18 cellular contexts compared by ENCODE assay signal in the genomic region with DNA sequence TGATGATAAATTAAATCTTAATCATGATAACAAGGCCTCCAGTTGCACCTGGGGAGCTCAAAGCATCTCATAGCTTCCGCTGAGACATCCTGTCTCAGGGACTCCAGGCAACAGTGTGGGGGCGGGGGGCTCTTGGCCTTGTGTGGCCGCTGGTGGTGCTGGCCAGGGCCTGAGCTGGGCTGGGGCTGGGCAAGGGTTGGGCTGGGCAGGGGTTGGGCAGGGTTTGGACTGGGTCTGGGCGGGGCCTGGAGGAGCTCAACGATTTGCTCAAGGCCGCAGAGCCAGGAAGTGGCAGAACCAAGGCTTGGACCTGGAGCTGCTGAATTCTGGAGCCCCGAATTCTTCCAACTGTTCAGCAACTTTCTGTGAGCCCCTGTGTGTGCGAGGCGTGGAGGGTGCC. TPM values are rescaled to one million over a fixed set of nuclear protein-coding genes. Genes with fewer than 3 reads are reported as not detected.
DNase-seq lines count a peak whose midpoint lies in the region; ATAC-seq and TF ChIP-seq lines count a peak whose summit lies in the region.
"Had no signal": no experiment of that assay in that cellular context is flagged by ENCODE, and none has a peak within 500 bp of the region (broad histone marks: within the 10 kb centered on the region; RNA-seq: fewer than 3 reads in every experiment).

No MANE protein-coding gene starts in this region.

- H3K36me3 ChIP-seq in BLaER1 (no peaks in the 10 kb centered on the region), GM23338 (ENCODE audit: insufficient read depth) (no peaks in the 10 kb centered on the region), WERI-Rb-1 (no peaks in the 10 kb centered on the region)

- H3K4me1 Mint-ChIP-seq in GM23338 (peaks cover 14% of the 10 kb centered on the region), mesothelial cell of epicardium (peaks cover 11% of the 10 kb centered on the region)

- no peaks in the 10 kb centered on the region for H3K79me2 ChIP-seq in GM23338 (replicated peaks; ENCODE audit: insufficient read depth)

- H3K27ac Mint-ChIP-seq in GM23338, result no peak overlapping the region
- no peak overlapping the region for H3K27ac Mint-ChIP-seq in mesothelial cell of epicardium

- TF ChIP-seq CTCF in GM23338 (conservative IDR thresholded peaks at IDR 0.05; ENCODE audit: low read depth in 2 of 2) (no peak), WERI-Rb-1 (IDR thresholded peaks at IDR 0.05; ENCODE audit: low read depth, low read length) (no peak), mesothelial cell of epicardium (IDR thresholded peaks at IDR 0.05; ENCODE audit: unreplicated experiment) (no peak)

- H3K9me2 ChIP-seq in GM23338 (ENCODE audit: insufficient read depth), result no peaks in the 10 kb centered on the region

- H3K9me3 Mint-ChIP-seq in GM23338 (no peaks in the 10 kb centered on the region), mesothelial cell of epicardium (no peaks in the 10 kb centered on the region)

- peaks cover 14% of the 10 kb centered on the region for H3K27me3 Mint-ChIP-seq in GM23338 (ENCODE audit: insufficient read depth, low read depth, poor library complexity)
- H3K27me3 Mint-ChIP-seq in mesothelial cell of epicardium (ENCODE audit: low read depth), result peaks cover 5% of the 10 kb centered on the region

- H3K9me3 ChIP-seq in BLaER1 (no peaks in the 10 kb centered on the region), WERI-Rb-1 (ENCODE audit: severe bottlenecking) (no peaks in the 10 kb centered on the region)

- no peaks in the 10 kb centered on the region for H3F3A ChIP-seq in GM23338 (replicated peaks; ENCODE audit: low read depth)

- H2AFZ ChIP-seq in GM23338, result 0 out of 2 replicates have a peak overlapping the region, but pooled peaks have one; percentile 43

- no peak overlapping the region for H3K4me3 Mint-ChIP-seq in GM23338
- no peak overlapping the region for H3K4me3 Mint-ChIP-seq in mesothelial cell of epicardium

- no peaks in the 10 kb centered on the region; the same call in 2 of the 3 replicates for H3K36me3 Mint-ChIP-seq in GM23338 (ENCODE audit: low read depth)
- no peaks in the 10 kb centered on the region for H3K36me3 Mint-ChIP-seq in mesothelial cell of epicardium

- ATAC-seq in GM23338 (peak; percentile 74), HG02840 (IDR thresholded peaks at IDR 0.05; ENCODE audit: low FRiP score, unreplicated experiment) (no peak)
- ATAC-seq: GM12878 had no signal

- no peak overlapping the region for H3K27ac ChIP-seq in BLaER1
- H3K27ac ChIP-seq in GM23338 (ENCODE audit: low read depth), result no peak overlapping the region
- no peak overlapping the region for H3K27ac ChIP-seq in WERI-Rb-1

- H4K20me1 ChIP-seq in BLaER1 (no peaks in the 10 kb centered on the region), GM23338 (replicated peaks; ENCODE audit: insufficient read depth) (no peaks in the 10 kb centered on the region)

- H3K27me3 ChIP-seq in BLaER1 (no peaks in the 10 kb centered on the region), GM23338 (ENCODE audit: insufficient read depth) (no peaks in the 10 kb centered on the region), WERI-Rb-1 (ENCODE audit: insufficient read depth, low read depth, severe bottlenecking) (no peaks in the 10 kb centered on the region)

- no peak overlapping the region for H3K9ac ChIP-seq in BLaER1

- no peak overlapping the region for H3K4me3 ChIP-seq in BLaER1
- no peak overlapping the region for H3K4me3 ChIP-seq in GM23338
- no peak overlapping the region for H3K4me3 ChIP-seq in WERI-Rb-1 (ENCODE audit: low read depth, low read length)
- H3K4me3 ChIP-seq: GM12878 had no signal

- DNase-seq in GM23338 (ENCODE audit: low spot score) (peak; percentile 21), WERI-Rb-1 (peak; percentile 18), islet precursor cell (peak; percentile 55), GM03348 (ENCODE audit: low spot score) (no peak), mesothelial cell of epicardium (ENCODE audit: low spot score in 2 of 2, unreplicated experiment in 2 of 2) (no peak)
- DNase-seq in stimulated activated CD4-positive, alpha-beta T cell treated with anti-CD3 and anti-CD28 coated beads, Interleukin-15, amount 100 ng/mL, for 24 hours, result no peak
- DNase-seq: GF-D8; KBM-7; NCI-H1436 treated with DMSO at 0.1 percent for 48 hours; NCI-H2081 treated with DMSO at 0.1 percent for 48 hours; NCI-H446 treated with DMSO at 0.1 percent for 48 hours; NCI-H748 treated with DMSO at 0.1 percent for 48 hours; NK-92 treated with Interleukin-12 subunit alpha and Interleukin-12 subunit beta, amount 100 ng/mL, for 24 hours; Right ventricle myocardium superior had no signal

- H3K4me1 ChIP-seq in BLaER1, result peaks cover 68% of the 10 kb centered on the region
- no peaks in the 10 kb centered on the region; the same call in 1 of the 2 replicates for H3K4me1 ChIP-seq in GM23338 (ENCODE audit: insufficient read depth)

- H3K4me2 ChIP-seq in BLaER1 (peak overlapping the region; percentile 53; the same call in 1 of the 2 replicates), GM23338 (no peak overlapping the region)

TF ChIP-seq in GM23338, 12 proteins besides CTCF, POLR2A, EP300 and RAD21:
- TF ChIP-seq ZNF331 (CRISPR knock-in tag; IDR thresholded peaks at IDR 0.05; ENCODE audit: low read depth) (no peak), ZNF114 (CRISPR knock-in tag; IDR thresholded peaks at IDR 0.05) (no peak), JUNB (IDR thresholded peaks at IDR 0.05; ENCODE audit: unreplicated experiment) (no peak), EZH2 (IDR thresholded peaks at IDR 0.05; ENCODE audit: low read depth, unreplicated experiment) (no peak)

RNA-seq across cellular contexts. Expression of a gene that starts 37.9 kb away (rescaled TPM):
- total RNA-seq in GM23338 (2014; rRNA removed; shearing (Covaris generic)), result 28.3 and 32.0 TPM in 2 replicates
- polyA plus RNA-seq in GM23338 (2016; fragmentation: Nextera tagmentation; extraction: Ambion mirVana), result 84.8 and 93.6 TPM in 2 replicates
- 27.0 to 32.5 TPM (median 31.0 TPM) in 3 replicates for total RNA-seq in mesothelial cell of epicardium

RNA-seq across cellular contexts. Expression of a gene that starts 51.7 kb away (rescaled TPM):
- 0.04 and 0.66 TPM in 2 replicates for total RNA-seq in GM23338 (2014; rRNA removed; shearing (Covaris generic))
- 0.03 and 0.18 TPM in 2 replicates for polyA plus RNA-seq in GM23338 (2016; fragmentation: Nextera tagmentation; extraction: Ambion mirVana)
- total RNA-seq in mesothelial cell of epicardium, result 4.3 to 5.0 TPM (median 5.0 TPM) in 3 replicates
- total RNA-seq: A673 had no signal

Comparison
In these comparisons a context has a peak if more than half of its experiments do, and no peak if none do; other contexts are left out.
1. DNase-seq: peak in GM23338 (single experiment), WERI-Rb-1 (single experiment) and islet precursor cell (single experiment); none in stimulated activated CD4-positive, alpha-beta T cell treated with anti-CD3 and anti-CD28 coated beads, Interleukin-15, amount 100 ng/mL, for 24 hours (single experiment), GM03348 (single experiment) and mesothelial cell of epicardium (0 of 2).